22 cellular contexts compared by ENCODE assay signal in genomic region chr12:65965358-65965757, GRCh38.
DNase-seq lines count a peak whose midpoint lies in the region; ATAC-seq, FAIRE-seq and TF ChIP-seq lines count a peak whose summit lies in the region.
"Had no signal": no experiment of that assay in that cellular context is flagged by ENCODE, and none has a peak within 500 bp of the region (broad histone marks: within the 10 kb centered on the region; RNA-seq: fewer than 3 reads in every experiment).

No MANE protein-coding gene starts in this region.

- no peaks in the 10 kb centered on the region for H3K4me1 Mint-ChIP-seq in activated T-cell treated with anti-CD3 and anti-CD28 coated beads, Interleukin-2, amount 50 U/mL, for 72 hours (ENCODE audit: low read depth)
- H3K4me1 Mint-ChIP-seq: activated naive CD4-positive, alpha-beta T cell treated with anti-CD3 and anti-CD28 coated beads, Interleukin-2, amount 50 U/mL, for 24 hours had no signal

- ATAC-seq in activated T-cell treated with anti-CD3 and anti-CD28 coated beads, Interleukin-2, amount 50 U/mL, for 72 hours (replicated peaks in 1 of 2) = no peak
- ATAC-seq: activated CD8-positive, alpha-beta T cell treated with anti-CD3 and anti-CD28 coated beads for 36 hours had no signal

- peaks cover 74% of the 10 kb centered on the region for H3K27me3 Mint-ChIP-seq in activated T-cell treated with anti-CD3 and anti-CD28 coated beads, Interleukin-2, amount 50 U/mL, for 72 hours (ENCODE audit: low read depth)

- H3K4me3 ChIP-seq in choroid plexus epithelial cell (ENCODE audit: low read depth, low read length) = no peak overlapping the region
- no peak overlapping the region for H3K4me3 ChIP-seq in skeletal muscle cell (ENCODE audit: low read depth, low read length)
- H3K4me3 ChIP-seq: BLaER1 treated with 17β-estradiol and CSF1 and Interleukin-3, amounts not matched to agents 10 nM and 100 nM; lung had no signal

- H3K27ac Mint-ChIP-seq in activated T-cell treated with anti-CD3 and anti-CD28 coated beads, Interleukin-2, amount 50 U/mL, for 72 hours = no peak overlapping the region
- H3K27ac Mint-ChIP-seq: activated CD8-positive, alpha-beta T cell treated with anti-CD3 and anti-CD28 coated beads for 36 hours; activated naive CD4-positive, alpha-beta T cell treated with anti-CD3 and anti-CD28 coated beads, Interleukin-2, amount 50 U/mL, for 24 hours; activated T-cell treated with anti-CD3 and anti-CD28 coated beads, Interleukin-2, amount 50 U/mL, for 24 hours; immature natural killer cell; naive B cell had no signal

- DNase-seq in EH (ENCODE audit: low read depth) (peak; percentile 96), M059J (ENCODE audit: low read depth) (peak; percentile 81), choroid plexus epithelial cell (ENCODE audit: low read depth) (peak; percentile 95), skeletal muscle cell (ENCODE audit: low read depth) (peak; percentile 53), urothelium cell line (ENCODE audit: low spot score) (no peak), SW480 (ENCODE audit: low spot score) (no peak)
- DNase-seq in activated T-cell treated with anti-CD3 and anti-CD28 coated beads, Interleukin-2, amount 50 U/mL, for 72 hours = no peak
- DNase-seq: activated CD8-positive, alpha-beta T cell treated with anti-CD3 and anti-CD28 coated beads for 36 hours; activated T-cell treated with anti-CD3 and anti-CD28 coated beads, Interleukin-2, amount 50 U/mL, for 24 hours; GF-D8; head of caudate nucleus; immature natural killer cell; naive B cell; NCI-H1694; NCI-H510A; stimulated activated CD4-positive, alpha-beta T cell treated with anti-CD3 and anti-CD28 coated beads, Interleukin-4, amount 100 ng/mL, for 24 hours had no signal

- no peaks in the 10 kb centered on the region for H3K9me3 Mint-ChIP-seq in activated T-cell treated with anti-CD3 and anti-CD28 coated beads, Interleukin-2, amount 50 U/mL, for 72 hours
- H3K9me3 Mint-ChIP-seq: activated CD8-positive, alpha-beta T cell treated with anti-CD3 and anti-CD28 coated beads for 36 hours; activated naive CD4-positive, alpha-beta T cell treated with anti-CD3 and anti-CD28 coated beads, Interleukin-2, amount 50 U/mL, for 24 hours; activated T-cell treated with anti-CD3 and anti-CD28 coated beads, Interleukin-2, amount 50 U/mL, for 24 hours; immature natural killer cell; naive B cell had no signal

- no peak for TF ChIP-seq CTCF in choroid plexus epithelial cell (conservative IDR thresholded peaks at IDR 0.05; ENCODE audit: low read depth, low read length)

- peaks cover 0 to 1% of the 10 kb centered on the region in 2 donors for H3K36me3 Mint-ChIP-seq in activated T-cell treated with anti-CD3 and anti-CD28 coated beads, Interleukin-2, amount 50 U/mL, for 72 hours (ENCODE audit: insufficient read depth in 2 of 2)
- H3K36me3 Mint-ChIP-seq: activated naive CD4-positive, alpha-beta T cell treated with anti-CD3 and anti-CD28 coated beads, Interleukin-2, amount 50 U/mL, for 24 hours; immature natural killer cell; naive B cell had no signal

- H3K4me3 Mint-ChIP-seq in activated T-cell treated with anti-CD3 and anti-CD28 coated beads, Interleukin-2, amount 50 U/mL, for 72 hours = no peak overlapping the region
- H3K4me3 Mint-ChIP-seq: activated CD8-positive, alpha-beta T cell treated with anti-CD3 and anti-CD28 coated beads for 36 hours; activated naive CD4-positive, alpha-beta T cell treated with anti-CD3 and anti-CD28 coated beads, Interleukin-2, amount 50 U/mL, for 24 hours; activated T-cell treated with anti-CD3 and anti-CD28 coated beads, Interleukin-2, amount 50 U/mL, for 24 hours; immature natural killer cell; naive B cell had no signal

- FAIRE-seq in urothelium cell line (lab: Jason Lieb, UNC) = no peak
- FAIRE-seq: bronchial epithelial cell, D721Med, GM12891 had no signal

Comparison
In these comparisons a context has a peak if more than half of its experiments do, and no peak if none do; other contexts are left out.
1. DNase-seq: peak in EH (single experiment), M059J (single experiment), choroid plexus epithelial cell (single experiment) and skeletal muscle cell (single experiment); none in urothelium cell line (single experiment), SW480 (single experiment) and activated T-cell treated with anti-CD3 and anti-CD28 coated beads, Interleukin-2, amount 50 U/mL, for 72 hours (0 of 2).